25 cellular contexts compared by ENCODE assay signal in genomic region chr19:19268453-19269385, GRCh38. TPM values are rescaled to one million over a fixed set of nuclear protein-coding genes. Genes with fewer than 3 reads are reported as not detected.
"Had no signal": no experiment of that assay in that cellular context is flagged by ENCODE, and none has a peak within 500 bp of the region (broad histone marks: within the 10 kb centered on the region; RNA-seq: fewer than 3 reads in every experiment).

No MANE protein-coding gene starts in this region.

- DNase-seq: cortex of kidney; dorsolateral prefrontal cortex; effector CD8-positive, alpha-beta T cell; foreskin melanocyte; head of caudate nucleus; left colon; mammary epithelial cell; mucosa of descending colon; naive thymus-derived CD8-positive, alpha-beta T cell; occipital lobe; psoas muscle; retina; sigmoid colon; stimulated activated CD4-positive, alpha-beta T cell treated with anti-CD3 and anti-CD28 coated beads, Interleukin-2, amount 100 ng/mL, for 24 hours; stimulated activated CD4-positive, alpha-beta T cell treated with anti-CD3 and anti-CD28 coated beads, Interleukin-4, amount 100 ng/mL, for 4 hours; stimulated activated naive B cell treated with anti-CD40 and anti-IgM and Interleukin-4, amounts not matched to agents 10 μg/mL and 1 μg/mL and 100 μg/mL, for 72 hours; stomach; substantia nigra; transverse colon had no signal

- H3K4me3 Mint-ChIP-seq: naive thymus-derived CD8-positive, alpha-beta T cell; stimulated activated naive B cell treated with anti-CD40 and anti-IgM and Interleukin-4, amounts not matched to agents 10 μg/mL and 1 μg/mL and 100 μg/mL, for 72 hours had no signal

- H3K27ac ChIP-seq: dorsolateral prefrontal cortex, hepatocyte, parathyroid adenoma, psoas muscle, sigmoid colon, skin epidermis, stomach, thoracic aorta, transverse colon had no signal

- H3K9me3 Mint-ChIP-seq: naive thymus-derived CD8-positive, alpha-beta T cell had no signal

- H3K4me3 ChIP-seq: dorsolateral prefrontal cortex, hepatocyte, mucosa of descending colon, psoas muscle, sigmoid colon, skin epidermis, stomach, thoracic aorta, transverse colon had no signal

- H3K9ac ChIP-seq: parathyroid adenoma had no signal

- H3K36me3 ChIP-seq: sigmoid colon, stomach, thoracic aorta, transverse colon had no signal

- H3K27ac Mint-ChIP-seq: stimulated activated naive B cell treated with anti-CD40 and anti-IgM and Interleukin-4, amounts not matched to agents 10 μg/mL and 1 μg/mL and 100 μg/mL, for 72 hours had no signal

- H3K4me1 ChIP-seq: parathyroid adenoma, psoas muscle had no signal

- H3K4me2 ChIP-seq: hepatocyte had no signal

- ATAC-seq: left colon; mucosa of descending colon; naive thymus-derived CD8-positive, alpha-beta T cell; psoas muscle; stimulated activated naive B cell treated with anti-CD40 and anti-IgM and Interleukin-4, amounts not matched to agents 10 μg/mL and 1 μg/mL and 100 μg/mL, for 72 hours had no signal

- H3K79me2 ChIP-seq: hepatocyte, parathyroid adenoma had no signal

RNA-seq across cellular contexts. Expression of gene TM6SF2, which starts 4.4 kb away (rescaled TPM):
- total RNA-seq: mammary epithelial cell; naive thymus-derived CD8-positive, alpha-beta T cell; occipital lobe had no signal
- polyA plus RNA-seq: mammary epithelial cell; naive thymus-derived CD8-positive, alpha-beta T cell had no signal

RNA-seq across cellular contexts. Expression of gene NCAN, which starts 57.0 kb away (rescaled TPM):
- total RNA-seq: left colon; lower leg skin; mammary epithelial cell; naive thymus-derived CD8-positive, alpha-beta T cell; psoas muscle; thoracic aorta; ureter had no signal
- polyA plus RNA-seq: hepatocyte; mammary epithelial cell; naive thymus-derived CD8-positive, alpha-beta T cell had no signal
